ENCODE assay signal across 20 cellular contexts in genomic region chr3:157398598-157398997, GRCh38. TPM values are rescaled to one million over a fixed set of nuclear protein-coding genes. Genes with fewer than 3 reads are reported as not detected.
A peak's percentile ranks its signal among the peaks of the same experiment; 100 is the strongest.
DNase-seq lines count a peak whose midpoint lies in the region; ATAC-seq, FAIRE-seq and TF ChIP-seq lines count a peak whose summit lies in the region.
"Had no signal": no experiment of that assay in that cellular context is flagged by ENCODE, and none has a peak within 500 bp of the region (broad histone marks: within the 10 kb centered on the region; RNA-seq: fewer than 3 reads in every experiment).

No MANE protein-coding gene starts in this region.

- TF ChIP-seq POLR2A in A549 (IDR thresholded peaks at IDR 0.05; ENCODE audit: low read length) (no peak), erythroblast (IDR thresholded peaks at IDR 0.05; ENCODE audit: low read length) (no peak)

- ATAC-seq in A549, result no peak
- ATAC-seq: GM23338, HCT116 had no signal

- H3K4me1 ChIP-seq in A549, result no peaks in the 10 kb centered on the region

- no peak for DNase-seq in A549 (ENCODE audit: low read depth in 1 of 2, low spot score in 1 of 2)
- peak; percentile 11 for DNase-seq in HK-2 (ENCODE audit: unreplicated experiment)
- peak; percentile 36 for DNase-seq in RCC 7860 (ENCODE audit: low spot score)
- DNase-seq in erythroblast (lab: John Stamatoyannopoulos, UW), result peak; percentile 2 to 3
- no peak for DNase-seq in activated CD4-positive, alpha-beta T cell treated with anti-CD3 and anti-CD28 coated beads, Interleukin-2, amount 50 U/mL, for 4 hours
- no peak for DNase-seq in activated CD4-positive, alpha-beta T cell treated with anti-CD3 and anti-CD28 coated beads, Interleukin-2, amount 50 U/mL, for 48 hours
- DNase-seq in DMS53 (lab: John Stamatoyannopoulos, UW), result no peak
- DNase-seq: 8988T; C1 segment of cervical spinal cord; CD4-positive, alpha-beta memory T cell; COR-L47; DMS153; DMS79; EL; GDM1; H9 had no signal

- POLR2A ChIA-PET in A549 (lab: Yijun Ruan, JAX), result no interaction called here

- H3K4me2 ChIP-seq in A549, result no peak overlapping the region
- H3K4me2 ChIP-seq: GM23338 had no signal

- no peak overlapping the region for H3K27ac ChIP-seq in A549

- H3K9me3 ChIP-seq in A549, result no peaks in the 10 kb centered on the region

- TF ChIP-seq CTCF in A549 (IDR thresholded peaks at IDR 0.05), result no peak

- no peak for TF ChIP-seq RAD21 in A549 (conservative IDR thresholded peaks at IDR 0.05 in 1 of 2, IDR thresholded peaks at IDR 0.05 in 1 of 2)

- CTCF ChIA-PET in A549 (lab: Yijun Ruan, JAX), result interaction anchor here (0.7 to 1.4 kb wide), 2 partner anchors 33 to 189 kb away, joined by 3 to 4 read pairs; no protein-coding TSS in a partner anchor

- 87% methylated on average over 3 of the region's 3 CpGs for WGBS in A549 (ENCODE audit: missing lambda C conversion rate)

- no peak for TF ChIP-seq EP300 in A549 (IDR thresholded peaks at IDR 0.05)

- FAIRE-seq in A549 (lab: Jason Lieb, UNC) (no peak), RCC 7860 (lab: Jason Lieb, UNC) (no peak)
- FAIRE-seq: GM12891, GM18507 had no signal

- H3K4me3 ChIP-seq in A549, result no peak overlapping the region
- H3K4me3 ChIP-seq: GM23338 had no signal

TF ChIP-seq in A549, 52 proteins besides CTCF, POLR2A, EP300 and RAD21:
- TF ChIP-seq USF2 (IDR thresholded peaks at IDR 0.05), result no peak
- peak; percentile 23 for TF ChIP-seq MAFK (IDR thresholded peaks at IDR 0.05; ENCODE audit: partially characterized antibody)
TF ChIP-seq in A549: peak in this region for 1.

RNA-seq across cellular contexts. Expression of gene PTX3, which starts 38.1 kb away (rescaled TPM):
- polyA plus RNA-seq in A549 (2011; rRNA removed), result 0.35 and 0.85 TPM in 2 replicates
- 0.19 and 0.21 TPM in 2 replicates for polyA plus RNA-seq in A549 (2012; cell fraction: cytosol; rRNA removed)
- 0.23 and 0.38 TPM in 2 replicates for polyA plus RNA-seq in A549 (2012; cell fraction: nucleus; rRNA removed)
- 0.14 to 0.55 TPM (median 0.38 TPM) in 3 replicates for polyA plus RNA-seq in A549 (2017; fragmentation: RNase III; extraction: RNeasy Plus Mini Kit Qiagen cat#74134 plus additional on column Dnase treatment)
- 0.15 and 0.74 TPM in 2 replicates for polyA minus RNA-seq in A549 (2011; rRNA and poly(A)+ RNA removed)
- polyA plus RNA-seq: CD4-positive, alpha-beta memory T cell had no signal

Comparison
In these comparisons a context has a peak if more than half of its experiments do, and no peak if none do; other contexts are left out.
1. DNase-seq: peak in HK-2 (single experiment), RCC 7860 (single experiment) and erythroblast (2 of 2); none in A549 (0 of 2), activated CD4-positive, alpha-beta T cell treated with anti-CD3 and anti-CD28 coated beads, Interleukin-2, amount 50 U/mL, for 4 hours (0 of 2), activated CD4-positive, alpha-beta T cell treated with anti-CD3 and anti-CD28 coated beads, Interleukin-2, amount 50 U/mL, for 48 hours (0 of 2) and DMS53 (single experiment).